ENCODE assay signal across 24 cellular contexts in the genomic region with DNA sequence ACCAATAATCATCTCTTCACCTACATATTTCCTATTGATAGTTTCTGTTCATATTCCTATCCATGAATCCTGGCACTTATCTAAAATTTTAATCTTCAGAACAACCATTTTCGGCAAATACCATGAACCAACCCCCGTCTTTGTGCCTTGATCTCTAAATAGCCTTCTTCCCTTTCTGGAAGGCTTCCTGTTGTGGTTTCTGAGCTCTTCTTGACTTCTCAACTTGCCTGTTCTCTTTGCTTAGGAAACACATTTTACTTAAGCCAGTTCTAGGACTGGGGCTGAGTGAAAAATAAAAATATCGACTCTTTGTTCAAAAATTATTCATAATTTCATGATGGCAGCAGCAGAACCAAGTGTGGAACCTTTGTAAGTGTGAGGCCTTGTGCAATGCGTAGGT.
A peak's percentile ranks its signal among the peaks of the same experiment; 100 is the strongest.
DNase-seq lines count a peak whose midpoint lies in the region; ATAC-seq and TF ChIP-seq lines count a peak whose summit lies in the region.
"Had no signal": no experiment of that assay in that cellular context is flagged by ENCODE, and none has a peak within 500 bp of the region (broad histone marks: within the 10 kb centered on the region; RNA-seq: fewer than 3 reads in every experiment).

No MANE protein-coding gene starts in this region.

- peaks cover 7 to 10% (median 8%) of the 10 kb centered on the region in 10 experiments; a peak in 17 of 20 replicates for H3K4me1 ChIP-seq in BLaER1 treated with 17β-estradiol and CSF1 and Interleukin-3, amounts not matched to agents 10 nM and 100 nM
- H3K4me1 ChIP-seq in neuronal stem cell (ENCODE audit: control insufficient read depth in 2 of 2, insufficient read depth in 1 of 2, low read depth in 1 of 2, low read length in 2 of 2) (no peaks in the 10 kb centered on the region), PC-3 (ENCODE audit: insufficient read depth, low read length) (no peaks in the 10 kb centered on the region)
- H3K4me1 ChIP-seq: SJCRH30 had no signal

- H2AFZ ChIP-seq in neuronal stem cell (ENCODE audit: low read length) (peak overlapping the region; percentile 49), PC-3 (ENCODE audit: low read length) (no peak overlapping the region)
- H2AFZ ChIP-seq: PC-9 had no signal

- H3K4me2 ChIP-seq in BLaER1 treated with 17β-estradiol and CSF1 and Interleukin-3, amounts not matched to agents 10 nM and 100 nM, result peak overlapping the region; percentile 6 to 64 (median 37); a peak in 17 of 22 replicates
- H3K4me2 ChIP-seq in neuronal stem cell (ENCODE audit: insufficient read depth, low read length, poor library complexity, severe bottlenecking) (no peak overlapping the region), PC-3 (ENCODE audit: low read length) (no peak overlapping the region)
- H3K4me2 ChIP-seq: PC-9 had no signal

- WGBS in neuronal stem cell (ENCODE audit: extremely low coverage in 2 of 2, insufficient read length in 2 of 2, insufficient replicate concordance in 1 of 2), 2 donors, result no CpG with 5 or more reads among the region's 4 CpGs

- H2BK120ac ChIP-seq in neuronal stem cell (ENCODE audit: low read depth, low read length), result no peak overlapping the region

- no peaks in the 10 kb centered on the region for H3F3A ChIP-seq in PC-3 (ENCODE audit: low read length, unreplicated experiment)

- TF ChIP-seq CTCF in NB4 (IDR thresholded peaks at IDR 0.05; ENCODE audit: low read depth, low read length), result no peak
- no peak for TF ChIP-seq CTCF in PC-3 (conservative IDR thresholded peaks at IDR 0.05; ENCODE audit: low read depth, low read length)

- CTCF ChIA-PET in PC-3 (lab: Charles Lee), result no interaction called here

- no peaks in the 10 kb centered on the region for H3K27me3 ChIP-seq in BLaER1 treated with 17β-estradiol and CSF1 and Interleukin-3, amounts not matched to agents 10 nM and 100 nM
- no peaks in the 10 kb centered on the region for H3K27me3 ChIP-seq in neuronal stem cell (ENCODE audit: control insufficient read depth in 3 of 3, insufficient read depth in 3 of 3, low read depth in 1 of 3, low read length in 3 of 3)
- H3K27me3 ChIP-seq in PC-3 (ENCODE audit: low read length), result no peaks in the 10 kb centered on the region
- H3K27me3 ChIP-seq: SJCRH30 had no signal

- no peaks in the 10 kb centered on the region for H3K79me2 ChIP-seq in PC-3 (ENCODE audit: low read length)

- intact Hi-C loops in PC-3 (cut with micrococcal nuclease), result no loop called here

- H3K36me3 ChIP-seq in BLaER1 treated with 17β-estradiol and CSF1 and Interleukin-3, amounts not matched to agents 10 nM and 100 nM, result no peaks in the 10 kb centered on the region
- no peaks in the 10 kb centered on the region for H3K36me3 ChIP-seq in neuronal stem cell (replicated peaks in 1 of 2; ENCODE audit: control insufficient read depth in 2 of 2, insufficient read depth in 2 of 2, low read length in 2 of 2)
- no peaks in the 10 kb centered on the region for H3K36me3 ChIP-seq in PC-3 (ENCODE audit: low read depth, low read length)
- H3K36me3 ChIP-seq: SJCRH30 had no signal

- H4K91ac ChIP-seq in neuronal stem cell (ENCODE audit: low read depth, low read length, poor library complexity), result no peak overlapping the region

- DNase-seq in NB4 (ENCODE audit: low read depth) (peak; percentile 0), SKM-1 treated with dmso at 0.1 percent for 144 hours (lab: John Stamatoyannopoulos, UW; ENCODE audit: unreplicated experiment) (peak; percentile 5), neuronal stem cell (ENCODE audit: low spot score) (no peak), PC-3 (no peak), NCI-H2081 (lab: John Stamatoyannopoulos, UW) (no peak), T1000 (lab: John Stamatoyannopoulos, UW) (no peak)
- DNase-seq: CD8-positive, alpha-beta T cell; DMS 273 treated with DMSO at 0.1 percent for 48 hours; DMS79; GF-D8; Karpas-422; NCI-H1048; NCI-H1417; NCI-H1694; NCI-H2029 treated with DMSO at 0.1 percent for 48 hours; NCI-H2171; NCI-H226; NCI-H510A; NCI-H69; PC-9; SJCRH30 had no signal

- no peak overlapping the region for H3K4ac ChIP-seq in neuronal stem cell (ENCODE audit: low read length)

- no peak overlapping the region for H3K9ac ChIP-seq in BLaER1 treated with 17β-estradiol and CSF1 and Interleukin-3, amounts not matched to agents 10 nM and 100 nM
- no peak overlapping the region for H3K9ac ChIP-seq in neuronal stem cell (ENCODE audit: low read depth, low read length, poor library complexity)
- H3K9ac ChIP-seq in PC-3 (ENCODE audit: low read length), result no peak overlapping the region

- no TSS peak for BruUV-seq in PC-3 (replicated peaks; lab: Mats Ljungman, UMichigan)

- TF ChIP-seq POLR2A in NB4 (IDR thresholded peaks at IDR 0.05; ENCODE audit: extremely low read depth, insufficient read length), result no peak

- no peaks in the 10 kb centered on the region for H3K9me2 ChIP-seq in PC-3 (replicated peaks; ENCODE audit: low read length)

- H4K8ac ChIP-seq in neuronal stem cell (ENCODE audit: low read depth, low read length), result no peak overlapping the region

- POLR2A ChIA-PET in PC-3 (lab: Charles Lee; ENCODE audit: unreplicated experiment), result no interaction called here

- H2BK15ac ChIP-seq in neuronal stem cell (ENCODE audit: low read length), result no peak overlapping the region

- H2AK5ac ChIP-seq in neuronal stem cell (ENCODE audit: low read depth, low read length), result no peak overlapping the region

- no peak overlapping the region for H2BK5ac ChIP-seq in neuronal stem cell (ENCODE audit: low read length)

- no peak for ATAC-seq in PC-3
- ATAC-seq: CD8-positive, alpha-beta T cell; Right ventricle myocardium inferior had no signal

- no peak overlapping the region for H3K18ac ChIP-seq in neuronal stem cell (ENCODE audit: low read length)

- no peaks in the 10 kb centered on the region for H3K79me1 ChIP-seq in neuronal stem cell (ENCODE audit: low read depth, low read length)

- H3K27ac ChIP-seq in BLaER1 treated with 17β-estradiol and CSF1 and Interleukin-3, amounts not matched to agents 10 nM and 100 nM, result no peak overlapping the region
- H3K27ac ChIP-seq in neuronal stem cell (replicated peaks; ENCODE audit: low read length) (no peak overlapping the region), PC-3 (ENCODE audit: low read length) (no peak overlapping the region)
- H3K27ac ChIP-seq: C4-2B, PC-9, SJCRH30 had no signal

- H3K14ac ChIP-seq in neuronal stem cell (ENCODE audit: low read length), result no peak overlapping the region

- no peaks in the 10 kb centered on the region for H3K9me3 ChIP-seq in BLaER1 treated with 17β-estradiol and CSF1 and Interleukin-3, amounts not matched to agents 10 nM and 100 nM (replicated peaks in 1 of 11)
- H3K9me3 ChIP-seq in neuronal stem cell (replicated peaks in 1 of 2; ENCODE audit: control insufficient read depth in 2 of 2, insufficient read depth in 1 of 2, low read depth in 1 of 2, low read length in 2 of 2), result no peaks in the 10 kb centered on the region
- H3K9me3 ChIP-seq in PC-3 (ENCODE audit: low read length), result no peaks in the 10 kb centered on the region
- H3K9me3 ChIP-seq: SJCRH30 had no signal

- no peak overlapping the region for H2BK12ac ChIP-seq in neuronal stem cell (ENCODE audit: low read length)

- H3K23ac ChIP-seq in neuronal stem cell (ENCODE audit: low read depth, low read length, poor library complexity), result no peak overlapping the region

- no peak overlapping the region for H3K4me3 ChIP-seq in BLaER1 treated with 17β-estradiol and CSF1 and Interleukin-3, amounts not matched to agents 10 nM and 100 nM
- no peak overlapping the region for H3K4me3 ChIP-seq in NB4 (ENCODE audit: low read depth, low read length)
- no peak overlapping the region for H3K4me3 ChIP-seq in neuronal stem cell (ENCODE audit: low read length in 2 of 2)
- H3K4me3 ChIP-seq in PC-3 (ENCODE audit: low read length), result no peak overlapping the region
- H3K4me3 ChIP-seq: PC-9, SJCRH30 had no signal

- H4K20me1 ChIP-seq in BLaER1 treated with 17β-estradiol and CSF1 and Interleukin-3, amounts not matched to agents 10 nM and 100 nM, result no peaks in the 10 kb centered on the region
- H4K20me1 ChIP-seq in PC-3 (ENCODE audit: low read length), result no peaks in the 10 kb centered on the region

Comparison
In these comparisons a context has a peak if more than half of its experiments do, and no peak if none do; other contexts are left out.
1. H3K4me2 ChIP-seq: peak in BLaER1 treated with 17β-estradiol and CSF1 and Interleukin-3, amounts not matched to agents 10 nM and 100 nM (11 of 11); none in neuronal stem cell (single experiment) and PC-3 (single experiment).
2. DNase-seq: peak in NB4 (single experiment) and SKM-1 treated with dmso at 0.1 percent for 144 hours (single experiment); none in neuronal stem cell (single experiment), PC-3 (single experiment), NCI-H2081 (0 of 2) and T1000 (single experiment).